13 cellular contexts compared by ENCODE assay signal in genomic region chr17:59387351-59388069, GRCh38. TPM values are rescaled to one million over a fixed set of nuclear protein-coding genes. Genes with fewer than 3 reads are reported as not detected.
DNase-seq lines count a peak whose midpoint lies in the region; ATAC-seq, FAIRE-seq and TF ChIP-seq lines count a peak whose summit lies in the region.
"Had no signal": no experiment of that assay in that cellular context is flagged by ENCODE, and none has a peak within 500 bp of the region (broad histone marks: within the 10 kb centered on the region; RNA-seq: fewer than 3 reads in every experiment).

No MANE protein-coding gene starts in this region.

- H3K27me3 ChIP-seq in GM23248 (replicated peaks; ENCODE audit: insufficient read depth) = no peaks in the 10 kb centered on the region
- no peaks in the 10 kb centered on the region for H3K27me3 ChIP-seq in WERI-Rb-1 (ENCODE audit: insufficient read depth, low read depth, severe bottlenecking)
- H3K27me3 ChIP-seq in Caco-2 (replicated peaks; ENCODE audit: control insufficient read depth, insufficient read depth, low read length) = no peaks in the 10 kb centered on the region
- H3K27me3 ChIP-seq in HepG2 (ENCODE audit: control insufficient read depth in 1 of 2, insufficient read depth in 2 of 2, low read length in 2 of 2) = no peaks in the 10 kb centered on the region

- no peaks in the 10 kb centered on the region for H3F3A ChIP-seq in GM23248 (ENCODE audit: insufficient read depth)

- H3K27ac ChIP-seq in GM23248 (no peak overlapping the region), WERI-Rb-1 (peak overlapping the region; percentile 87), HepG2 (ENCODE audit: extremely low read length, insufficient read depth, low read length) (no peak overlapping the region), OCI-LY7 (ENCODE audit: low read depth, low read length, poor library complexity, severe bottlenecking) (no peak overlapping the region)
- H3K27ac ChIP-seq: RWPE1 had no signal

- no peak overlapping the region for H3K4me3 ChIP-seq in GM23248
- H3K4me3 ChIP-seq in WERI-Rb-1 (ENCODE audit: low read depth, low read length) = no peak overlapping the region
- no peak overlapping the region for H3K4me3 ChIP-seq in Caco-2 (ENCODE audit: low read depth, low read length)
- H3K4me3 ChIP-seq in HepG2 (replicated peaks in 1 of 3; ENCODE audit: insufficient read depth in 1 of 3, low read depth in 2 of 3, low read length in 3 of 3) = no peak overlapping the region
- H3K4me3 ChIP-seq in OCI-LY7 (ENCODE audit: low read depth, low read length, poor library complexity, severe bottlenecking) = no peak overlapping the region

- in situ Hi-C loops in GM23248 (cut with MboI) (no loop called here), HepG2 (cut with HindIII; ENCODE audit: extremely low pct_ligation_motif_present, low pct_unique_long_range_greater_than_20kb) (no loop called here)

- H2AFZ ChIP-seq in GM23248 (no peak overlapping the region), HepG2 (ENCODE audit: low read length) (no peak overlapping the region), OCI-LY7 (ENCODE audit: low read length) (no peak overlapping the region)

- intact Hi-C loops in left cardiac atrium (cut with DNase I) = loop anchor here (5.0 to 10.0 kb wide), 2 partner anchors 35 to 53 kb away; partner anchors contain the start of gene YPEL2 (in 1 of the 2)
- intact Hi-C loops in sciatic nerve (cut with DNase I) = no loop called here
- intact Hi-C loops in Caco-2 (cut with micrococcal nuclease; ENCODE audit: unreplicated experiment) = no loop called here
- intact Hi-C loops in HepG2 (cut with micrococcal nuclease; ENCODE audit: unreplicated experiment) = no loop called here
- intact Hi-C loops in OCI-LY7 (cut with micrococcal nuclease; ENCODE audit: unreplicated experiment) = no loop called here

- DNase-seq in GM23248 (peak; percentile 24), WERI-Rb-1 (peak; percentile 46), left cardiac atrium (no peak), sciatic nerve (ENCODE audit: low spot score) (no peak), Caco-2 (no peak), HT-29 (ENCODE audit: low spot score) (no peak), HepG2 (ENCODE audit: low spot score) (no peak), OCI-LY7 (ENCODE audit: low spot score) (no peak)
- DNase-seq: KG1, midbrain, NCI-H2227 treated with DMSO at 0.1 percent for 48 hours had no signal

- H3K4me1 ChIP-seq in GM23248 (ENCODE audit: insufficient read depth) (no peaks in the 10 kb centered on the region), Caco-2 (no peaks in the 10 kb centered on the region), HepG2 (ENCODE audit: insufficient read depth, low read length) (peaks cover 2% of the 10 kb centered on the region), OCI-LY7 (ENCODE audit: insufficient read depth, low read length, poor library complexity, severe bottlenecking) (no peaks in the 10 kb centered on the region)

- BruUV-seq in Caco-2 (replicated peaks; lab: Mats Ljungman, UMichigan) (no TSS peak), HepG2 (replicated peaks; lab: Mats Ljungman, UMichigan) (no TSS peak), OCI-LY7 (replicated peaks; lab: Mats Ljungman, UMichigan) (no TSS peak)

- H3K36me3 ChIP-seq in GM23248 (ENCODE audit: low read depth) (no peaks in the 10 kb centered on the region), WERI-Rb-1 (peaks cover 3% of the 10 kb centered on the region; the same call in 1 of the 2 replicates), Caco-2 (ENCODE audit: control insufficient read depth, insufficient read depth, low read length) (no peaks in the 10 kb centered on the region), HepG2 (replicated peaks in 1 of 2; ENCODE audit: control insufficient read depth in 1 of 2, insufficient read depth in 2 of 2, low read length in 2 of 2) (peaks cover 5 to 23% of the 10 kb centered on the region in 2 experiments; a peak in 4 of 5 replicates), OCI-LY7 (ENCODE audit: insufficient read depth, low read length) (no peaks in the 10 kb centered on the region)

- H3K4me1 Mint-ChIP-seq in Caco-2 (ENCODE audit: low read depth, unreplicated experiment) = no peaks in the 10 kb centered on the region

- TF ChIP-seq CTCF in WERI-Rb-1 (IDR thresholded peaks at IDR 0.05; ENCODE audit: low read depth, low read length) = no peak
- TF ChIP-seq CTCF in Caco-2 (IDR thresholded peaks at IDR 0.05; ENCODE audit: insufficient read depth in 1 of 2, low read depth in 1 of 2, low read length in 1 of 2, severe bottlenecking in 1 of 2, unreplicated experiment in 1 of 2) = no peak
- no peak for TF ChIP-seq CTCF in HepG2 (CRISPR knock-in tag; IDR thresholded peaks at IDR 0.05)
- no peak for TF ChIP-seq CTCF in OCI-LY7 (conservative IDR thresholded peaks at IDR 0.05; ENCODE audit: low read length)

- TF ChIP-seq EP300 in HepG2 (IDR thresholded peaks at IDR 0.05; ENCODE audit: low read depth in 2 of 2, low read length in 2 of 2) (no peak), HepG2 (CRISPR knock-in tag; IDR thresholded peaks at IDR 0.05; ENCODE audit: borderline replicate concordance) (no peak)

- H3K4me3 Mint-ChIP-seq in Caco-2 (ENCODE audit: unreplicated experiment) = no peak overlapping the region

- H3K9me3 ChIP-seq in GM23248 (ENCODE audit: low read depth) (no peaks in the 10 kb centered on the region), WERI-Rb-1 (ENCODE audit: severe bottlenecking) (no peaks in the 10 kb centered on the region), Caco-2 (no peaks in the 10 kb centered on the region), HepG2 (ENCODE audit: low read length) (no peaks in the 10 kb centered on the region), OCI-LY7 (ENCODE audit: low read length) (no peaks in the 10 kb centered on the region)

- 51 to 55% methylated on average over 11 of the region's 11 CpGs for WGBS in GM23248 (ENCODE audit: low coverage in 1 of 2, low lambda C conversion rate in 2 of 2, missing lambda C conversion rate in 2 of 2), 2 experiments
- 96% methylated on average over 11 of the region's 11 CpGs for WGBS in HepG2 (ENCODE audit: low lambda C conversion rate)

- H3K79me2 ChIP-seq in GM23248 (ENCODE audit: insufficient read depth) (0 out of 2 replicates have a peak, but pooled peaks cover 5% of the 10 kb centered on the region), HepG2 (ENCODE audit: insufficient read depth, low read length) (no peaks in the 10 kb centered on the region), OCI-LY7 (ENCODE audit: insufficient read depth, low read depth, low read length) (no peaks in the 10 kb centered on the region)

- ATAC-seq in left cardiac atrium = peak; percentile 22 to 67
- ATAC-seq in sciatic nerve = peak; percentile 58
- no peak for ATAC-seq in HepG2

- H3K9me2 ChIP-seq in GM23248 (ENCODE audit: insufficient read depth) (no peaks in the 10 kb centered on the region), OCI-LY7 (ENCODE audit: insufficient read depth, low read length) (no peaks in the 10 kb centered on the region)

- TF ChIP-seq POLR2A in HepG2 (IDR thresholded peaks at IDR 0.05; ENCODE audit: insufficient read depth in 1 of 2, low read depth in 2 of 2, low read length in 2 of 2) = no peak

- H3K9ac ChIP-seq in GM23248 = no peak overlapping the region
- H3K9ac ChIP-seq in HepG2 (ENCODE audit: insufficient read depth, low read depth, low read length) = no peak overlapping the region

- no peaks in the 10 kb centered on the region for H3K36me3 Mint-ChIP-seq in Caco-2 (ENCODE audit: insufficient read depth, unreplicated experiment)

- H3K27ac Mint-ChIP-seq in Caco-2 (ENCODE audit: unreplicated experiment) = no peak overlapping the region

- no peak for FAIRE-seq in HepG2 (lab: Jason Lieb, UNC)
- FAIRE-seq: endometrium had no signal

- POLR2A ChIA-PET in Caco-2 (lab: Charles Lee) (no interaction called here), HepG2 (lab: Yijun Ruan, JAX) (no interaction called here), OCI-LY7 (lab: Charles Lee) (no interaction called here)

- no peaks in the 10 kb centered on the region for H3K27me3 Mint-ChIP-seq in Caco-2 (ENCODE audit: insufficient read depth, unreplicated experiment)

- TF ChIP-seq RAD21 in HepG2 (CRISPR knock-in tag; IDR thresholded peaks at IDR 0.05) = no peak

- H4K20me1 ChIP-seq in GM23248 (ENCODE audit: insufficient read depth) = no peaks in the 10 kb centered on the region
- H4K20me1 ChIP-seq in HepG2 (ENCODE audit: insufficient read depth, low read length) = no peaks in the 10 kb centered on the region
- no peaks in the 10 kb centered on the region for H4K20me1 ChIP-seq in OCI-LY7 (ENCODE audit: insufficient read depth, low read length)

- no peaks in the 10 kb centered on the region for H3K9me3 Mint-ChIP-seq in Caco-2 (ENCODE audit: unreplicated experiment)

- CTCF ChIA-PET in Caco-2 (lab: Charles Lee) (no interaction called here), HepG2 (lab: Yijun Ruan, JAX; ENCODE audit: low intra/inter-chr PET ratio, low total read pairs) (no interaction called here), OCI-LY7 (lab: Charles Lee; ENCODE audit: unreplicated experiment) (no interaction called here)

- no peak overlapping the region for H3K4me2 ChIP-seq in GM23248 (ENCODE audit: unreplicated experiment)
- H3K4me2 ChIP-seq in HepG2 (ENCODE audit: low read depth, low read length) = no peak overlapping the region
- no peak overlapping the region for H3K4me2 ChIP-seq in OCI-LY7 (ENCODE audit: low read length)

RNA-seq across cellular contexts. Expression of gene YPEL2, which starts 56.1 kb away (rescaled TPM):
- 5.8 and 6.6 TPM in 2 replicates for total RNA-seq in GM23248 (2014; rRNA removed; shearing (Covaris generic))
- polyA plus RNA-seq in GM23248 (2016; fragmentation: Nextera tagmentation; extraction: Ambion mirVana) (9.0 and 9.6 TPM in 2 replicates), HepG2 (2011; rRNA removed) (18.2 and 21.1 TPM in 2 replicates)
- total RNA-seq in left cardiac atrium (10 to 100 TPM; 10.5 to 25.4 TPM), sciatic nerve (55.1 TPM), Caco-2 (2022) (2.9 and 4.5 TPM in 2 replicates), HepG2 (2016; rRNA removed; fragmentation: Illumina TruSeq; extraction: Trizol) (7.5 and 8.5 TPM in 2 replicates), OCI-LY7 (2022) (3.1 and 5.1 TPM in 2 replicates)
- 10.9 and 13.4 TPM in 2 replicates for total RNA-seq in HT-29 (2014; rRNA removed; shearing (Covaris generic))
- total RNA-seq in HepG2 (2016; cell fraction: cytosol; rRNA removed; fragmentation: Illumina TruSeq; extraction: Trizol; ENCODE audit: low read depth) = 18.9 and 21.5 TPM in 2 replicates
- total RNA-seq in HepG2 (2016; cell fraction: insoluble cytoplasmic fraction; rRNA removed; fragmentation: Illumina TruSeq; extraction: Trizol) = 6.7 and 7.0 TPM in 2 replicates
- total RNA-seq in HepG2 (2016; cell fraction: membrane; rRNA removed; fragmentation: Illumina TruSeq; extraction: Trizol) = 5.7 and 6.1 TPM in 2 replicates
- 9.8 and 11.4 TPM in 2 replicates for total RNA-seq in HepG2 (2016; cell fraction: nucleus; rRNA removed; fragmentation: Illumina TruSeq; extraction: Trizol)
- polyA plus RNA-seq in HepG2 (2011; cell fraction: cytosol; rRNA removed) = 8.0 and 10.6 TPM in 2 replicates
- 16.3 and 20.7 TPM in 2 replicates for polyA plus RNA-seq in HepG2 (2011; cell fraction: nucleus; rRNA removed)
- polyA plus RNA-seq in HepG2 (2012) = 11.0 TPM in 2 replicates
- polyA plus RNA-seq in HepG2 (2016; cell fraction: cytosol; fragmentation: Illumina TruSeq; extraction: Trizol; ENCODE audit: low read depth) = 0.68 and 0.79 TPM in 2 replicates
- polyA plus RNA-seq in HepG2 (2016; cell fraction: insoluble cytoplasmic fraction; fragmentation: Illumina TruSeq; extraction: Trizol; ENCODE audit: low read depth) = 5.2 and 5.6 TPM in 2 replicates
- polyA plus RNA-seq in HepG2 (2016; cell fraction: membrane; fragmentation: Illumina TruSeq; extraction: Trizol; ENCODE audit: low read depth) = 2.3 and 2.4 TPM in 2 replicates
- polyA plus RNA-seq in HepG2 (2016; cell fraction: nucleus; fragmentation: Illumina TruSeq; extraction: Trizol; ENCODE audit: insufficient read depth, low read depth) = 12.0 and 12.1 TPM in 2 replicates
- 10.4 and 56.0 TPM in 2 replicates for polyA minus RNA-seq in HepG2 (2011; rRNA and poly(A)+ RNA removed; ENCODE audit: low replicate concordance)
- 12.7 and 15.6 TPM in 2 replicates for polyA minus RNA-seq in HepG2 (2011; cell fraction: cytosol; rRNA and poly(A)+ RNA removed)
- 18.7 and 25.6 TPM in 2 replicates for polyA minus RNA-seq in HepG2 (2011; cell fraction: nucleus; rRNA and poly(A)+ RNA removed)
- 0.88 and 2.2 TPM in 2 replicates for total RNA-seq in OCI-LY7 (2014; rRNA removed; shearing (Covaris generic))

Comparison
In these comparisons a context has a peak if more than half of its experiments do, and no peak if none do; other contexts are left out.
1. DNase-seq: peak in GM23248 (single experiment) and WERI-Rb-1 (single experiment); none in left cardiac atrium (single experiment), sciatic nerve (single experiment), Caco-2 (0 of 2), HT-29 (single experiment), HepG2 (single experiment) and OCI-LY7 (single experiment).
2. intact Hi-C loops: an anchor here in left cardiac atrium (5.0 to 10.0 kb wide); none called in sciatic nerve, Caco-2, HepG2 and OCI-LY7.